In the genomic region with DNA sequence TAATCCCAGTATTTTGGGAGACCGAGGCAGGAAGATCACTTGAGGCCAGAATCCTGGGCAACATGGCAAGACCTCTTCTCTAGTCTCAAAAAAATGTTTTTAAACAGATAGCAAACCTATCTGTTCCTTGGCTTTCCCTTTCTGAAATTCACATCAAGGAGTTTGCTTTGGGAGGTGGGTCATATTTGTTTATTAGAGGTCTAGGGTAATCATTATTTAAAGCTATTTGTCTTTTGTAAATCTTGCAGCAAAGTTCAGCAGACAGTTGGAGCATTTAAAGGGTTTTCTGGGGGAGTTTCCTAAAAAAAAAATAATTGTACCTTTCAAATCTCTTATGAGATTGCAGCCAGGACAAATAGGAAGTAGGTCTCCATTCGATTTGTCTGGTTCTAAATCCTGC, we compare ENCODE assay signal across 2 cellular contexts.
TF ChIP-seq lines count a peak whose summit lies in the region.

No MANE protein-coding gene starts in this region.

TF ChIP-seq in liver, 16 proteins besides CTCF, POLR2A, EP300 and RAD21:
- TF ChIP-seq SP1 (IDR thresholded peaks at IDR 0.05) (no peak), RXRA (IDR thresholded peaks at IDR 0.05) (no peak), HNF4G (IDR thresholded peaks at IDR 0.05) (no peak), FOXA2 (IDR thresholded peaks at IDR 0.05) (no peak), GABPA (IDR thresholded peaks at IDR 0.05 in 1 of 2, conservative IDR thresholded peaks at IDR 0.05 in 1 of 2) (no peak), JUND (IDR thresholded peaks at IDR 0.05) (no peak), EGR1 (IDR thresholded peaks at IDR 0.05; ENCODE audit: low read depth in 2 of 2) (no peak), NR2F2 (IDR thresholded peaks at IDR 0.05) (no peak), TAF1 (conservative IDR thresholded peaks at IDR 0.05) (no peak), YY1 (IDR thresholded peaks at IDR 0.05) (no peak), HNF4A (conservative IDR thresholded peaks at IDR 0.05) (no peak), FOXA1 (IDR thresholded peaks at IDR 0.05) (no peak)
- TF ChIP-seq, protein P1, sequence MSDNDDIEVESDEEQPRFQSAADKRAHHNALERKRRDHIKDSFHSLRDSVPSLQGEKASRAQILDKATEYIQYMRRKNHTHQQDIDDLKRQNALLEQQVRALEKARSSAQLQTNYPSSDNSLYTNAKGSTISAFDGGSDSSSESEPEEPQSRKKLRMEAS (IDR thresholded peaks at IDR 0.05), result no peak
- TF ChIP-seq, protein P2, sequence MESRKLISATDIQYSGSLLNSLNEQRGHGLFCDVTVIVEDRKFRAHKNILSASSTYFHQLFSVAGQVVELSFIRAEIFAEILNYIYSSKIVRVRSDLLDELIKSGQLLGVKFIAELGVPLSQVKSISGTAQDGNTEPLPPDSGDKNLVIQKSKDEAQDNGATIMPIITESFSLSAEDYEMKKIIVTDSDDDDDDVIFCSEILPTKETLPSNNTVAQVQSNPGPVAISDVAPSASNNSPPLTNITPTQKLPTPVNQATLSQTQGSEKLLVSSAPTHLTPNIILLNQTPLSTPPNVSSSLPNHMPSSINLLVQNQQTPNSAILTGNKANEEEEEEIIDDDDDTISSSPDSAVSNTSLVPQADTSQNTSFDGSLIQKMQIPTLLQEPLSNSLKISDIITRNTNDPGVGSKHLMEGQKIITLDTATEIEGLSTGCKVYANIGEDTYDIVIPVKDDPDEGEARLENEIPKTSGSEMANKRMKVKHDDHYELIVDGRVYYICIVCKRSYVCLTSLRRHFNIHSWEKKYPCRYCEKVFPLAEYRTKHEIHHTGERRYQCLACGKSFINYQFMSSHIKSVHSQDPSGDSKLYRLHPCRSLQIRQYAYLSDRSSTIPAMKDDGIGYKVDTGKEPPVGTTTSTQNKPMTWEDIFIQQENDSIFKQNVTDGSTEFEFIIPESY (IDR thresholded peaks at IDR 0.05), result no peak
- TF ChIP-seq, protein P3, sequence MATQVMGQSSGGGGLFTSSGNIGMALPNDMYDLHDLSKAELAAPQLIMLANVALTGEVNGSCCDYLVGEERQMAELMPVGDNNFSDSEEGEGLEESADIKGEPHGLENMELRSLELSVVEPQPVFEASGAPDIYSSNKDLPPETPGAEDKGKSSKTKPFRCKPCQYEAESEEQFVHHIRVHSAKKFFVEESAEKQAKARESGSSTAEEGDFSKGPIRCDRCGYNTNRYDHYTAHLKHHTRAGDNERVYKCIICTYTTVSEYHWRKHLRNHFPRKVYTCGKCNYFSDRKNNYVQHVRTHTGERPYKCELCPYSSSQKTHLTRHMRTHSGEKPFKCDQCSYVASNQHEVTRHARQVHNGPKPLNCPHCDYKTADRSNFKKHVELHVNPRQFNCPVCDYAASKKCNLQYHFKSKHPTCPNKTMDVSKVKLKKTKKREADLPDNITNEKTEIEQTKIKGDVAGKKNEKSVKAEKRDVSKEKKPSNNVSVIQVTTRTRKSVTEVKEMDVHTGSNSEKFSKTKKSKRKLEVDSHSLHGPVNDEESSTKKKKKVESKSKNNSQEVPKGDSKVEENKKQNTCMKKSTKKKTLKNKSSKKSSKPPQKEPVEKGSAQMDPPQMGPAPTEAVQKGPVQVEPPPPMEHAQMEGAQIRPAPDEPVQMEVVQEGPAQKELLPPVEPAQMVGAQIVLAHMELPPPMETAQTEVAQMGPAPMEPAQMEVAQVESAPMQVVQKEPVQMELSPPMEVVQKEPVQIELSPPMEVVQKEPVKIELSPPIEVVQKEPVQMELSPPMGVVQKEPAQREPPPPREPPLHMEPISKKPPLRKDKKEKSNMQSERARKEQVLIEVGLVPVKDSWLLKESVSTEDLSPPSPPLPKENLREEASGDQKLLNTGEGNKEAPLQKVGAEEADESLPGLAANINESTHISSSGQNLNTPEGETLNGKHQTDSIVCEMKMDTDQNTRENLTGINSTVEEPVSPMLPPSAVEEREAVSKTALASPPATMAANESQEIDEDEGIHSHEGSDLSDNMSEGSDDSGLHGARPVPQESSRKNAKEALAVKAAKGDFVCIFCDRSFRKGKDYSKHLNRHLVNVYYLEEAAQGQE (IDR thresholded peaks at IDR 0.05), result no peak
- TF ChIP-seq, protein P4, sequence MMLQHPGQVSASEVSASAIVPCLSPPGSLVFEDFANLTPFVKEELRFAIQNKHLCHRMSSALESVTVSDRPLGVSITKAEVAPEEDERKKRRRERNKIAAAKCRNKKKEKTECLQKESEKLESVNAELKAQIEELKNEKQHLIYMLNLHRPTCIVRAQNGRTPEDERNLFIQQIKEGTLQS (IDR thresholded peaks at IDR 0.05), result no peak

TF ChIP-seq in HepG2, 621 proteins besides CTCF, POLR2A, EP300 and RAD21:
- TF ChIP-seq KLF16 (CRISPR knock-in tag; IDR thresholded peaks at IDR 0.05), result no peak
- TF ChIP-seq XBP1 (CRISPR knock-in tag; IDR thresholded peaks at IDR 0.05), result no peak
- TF ChIP-seq ZNF816 (CRISPR knock-in tag; IDR thresholded peaks at IDR 0.05; ENCODE audit: borderline replicate concordance), result no peak
- no peak for TF ChIP-seq POLR2AphosphoS2 (IDR thresholded peaks at IDR 0.05; ENCODE audit: low read depth, low read length)
- no peak for TF ChIP-seq ADNP (CRISPR knock-in tag; IDR thresholded peaks at IDR 0.05)
- no peak for TF ChIP-seq RFX1 (IDR thresholded peaks at IDR 0.05)
- no peak for TF ChIP-seq NFIB (CRISPR knock-in tag; IDR thresholded peaks at IDR 0.05; ENCODE audit: borderline replicate concordance)
- TF ChIP-seq, protein P5, sequence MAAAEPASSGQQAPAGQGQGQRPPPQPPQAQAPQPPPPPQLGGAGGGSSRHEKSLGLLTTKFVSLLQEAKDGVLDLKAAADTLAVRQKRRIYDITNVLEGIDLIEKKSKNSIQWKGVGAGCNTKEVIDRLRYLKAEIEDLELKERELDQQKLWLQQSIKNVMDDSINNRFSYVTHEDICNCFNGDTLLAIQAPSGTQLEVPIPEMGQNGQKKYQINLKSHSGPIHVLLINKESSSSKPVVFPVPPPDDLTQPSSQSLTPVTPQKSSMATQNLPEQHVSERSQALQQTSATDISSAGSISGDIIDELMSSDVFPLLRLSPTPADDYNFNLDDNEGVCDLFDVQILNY (CRISPR knock-in tag; conservative IDR thresholded peaks at IDR 0.05), result no peak
